In genomic region chr3:16430717-16431630, GRCh38 we compare ENCODE assay signal across 14 cellular contexts.
A peak's percentile ranks its signal among the peaks of the same experiment; 100 is the strongest.
DNase-seq lines count a peak whose midpoint lies in the region; ATAC-seq, FAIRE-seq and TF ChIP-seq lines count a peak whose summit lies in the region.
"Had no signal": no experiment of that assay in that cellular context is flagged by ENCODE, and none has a peak within 500 bp of the region (broad histone marks: within the 10 kb centered on the region; RNA-seq: fewer than 3 reads in every experiment).

No MANE protein-coding gene starts in this region.

- peaks cover 12% of the 10 kb centered on the region for H3K27me3 Mint-ChIP-seq in nephron progenitor cell (ENCODE audit: low read depth, poor library complexity)

- no peak overlapping the region for H3K4me3 Mint-ChIP-seq in nephron progenitor cell

- peaks cover 43% of the 10 kb centered on the region for H3K79me2 ChIP-seq in GM12878 (ENCODE audit: control insufficient read depth, insufficient read depth, low read length)
- H3K79me2 ChIP-seq in PC-9 (ENCODE audit: low read depth) = no peaks in the 10 kb centered on the region
- H3K79me2 ChIP-seq in mesendoderm (ENCODE audit: control insufficient read depth, insufficient read depth, low read length) = no peaks in the 10 kb centered on the region

- H2BK15ac ChIP-seq in mesendoderm (replicated peaks; ENCODE audit: low read depth) = no peak overlapping the region

- no peak overlapping the region for H3K56ac ChIP-seq in mesendoderm (ENCODE audit: low read length)

- ATAC-seq in GM18505 (IDR thresholded peaks at IDR 0.05; ENCODE audit: unreplicated experiment) = peak; percentile 40
- peak; percentile 46 for ATAC-seq in GM21381 (IDR thresholded peaks at IDR 0.05; ENCODE audit: unreplicated experiment)
- peak; percentile 47 for ATAC-seq in HG03139 (IDR thresholded peaks at IDR 0.05; ENCODE audit: unreplicated experiment)
- peak; percentile 39 for ATAC-seq in GM12878
- ATAC-seq: gastroesophageal sphincter had no signal

- in situ Hi-C loops in GM12878 (cut with MboI) = no loop called here

- 5% methylated on average over 11 of the region's 11 CpGs for WGBS in GM12878 (ENCODE audit: insufficient coverage, insufficient replicate concordance, low lambda C conversion rate, missing lambda C conversion rate)
- WGBS in mesendoderm (ENCODE audit: extremely low coverage, insufficient coverage, low lambda C conversion rate) = no CpG with 5 or more reads among the region's 11 CpGs

- no peak overlapping the region for H2AFZ ChIP-seq in GM12878 (ENCODE audit: control insufficient read depth, low read depth, low read length)
- H2AFZ ChIP-seq in PC-9 = no peak overlapping the region

- TF ChIP-seq POLR2A in GM18505 (IDR thresholded peaks at IDR 0.05; ENCODE audit: borderline replicate concordance, extremely low read depth, insufficient read depth, insufficient read length) (peak; percentile 11), GM12878 (IDR thresholded peaks at IDR 0.05; ENCODE audit: low read depth, low read length) (no peak), breast epithelium (IDR thresholded peaks at IDR 0.05) (no peak)

- CTCF ChIA-PET in GM12878 (lab: Yijun Ruan, JAX) = interaction anchor here (0.8 to 2.8 kb wide), 10 partner anchors 10 to 141 kb away, joined by 3 to 15 read pairs (median 4); no protein-coding TSS in a partner anchor
- CTCF ChIA-PET in PC-9 (lab: Charles Lee) = no interaction called here

- DNase-seq in GM12878 (ENCODE audit: low read depth, low spot score) (peak; percentile 75), nephron progenitor cell (no peak), breast epithelium (ENCODE audit: low spot score in 2 of 2) (no peak), PC-9 (no peak), mesendoderm (no peak)
- DNase-seq: Caco-2, NCI-H1417, RPMI8226 had no signal

- no peak overlapping the region for H2AK5ac ChIP-seq in mesendoderm (ENCODE audit: low read length)

- H3K79me1 ChIP-seq in mesendoderm (ENCODE audit: low read length) = no peaks in the 10 kb centered on the region

- RAD21 ChIA-PET in GM12878 (lab: Charles Lee; ENCODE audit: unreplicated experiment) = interaction anchor here (0.8 to 5.3 kb wide), 27 partner anchors 10 to 141 kb away, joined by 3 to 74 read pairs (median 5); partner anchors contain the start of gene RFTN1

- H3F3A ChIP-seq in PC-9 (ENCODE audit: insufficient read depth, low read depth) = no peaks in the 10 kb centered on the region

- no peak overlapping the region for H3K27ac Mint-ChIP-seq in nephron progenitor cell

- no peak for FAIRE-seq in GM12878 (lab: Jason Lieb, UNC)
- FAIRE-seq: bronchial epithelial cell, H1 had no signal

- no peak overlapping the region; the same call in 1 of the 2 replicates for H3K9ac ChIP-seq in GM12878 (ENCODE audit: control insufficient read depth, insufficient read depth, low read length)
- H3K9ac ChIP-seq in mesendoderm (ENCODE audit: low read length) = no peak overlapping the region

- peaks cover 23% of the 10 kb centered on the region for H3K36me3 Mint-ChIP-seq in nephron progenitor cell (ENCODE audit: low read depth)

- H3K9me3 Mint-ChIP-seq in nephron progenitor cell = no peaks in the 10 kb centered on the region

- H4K5ac ChIP-seq in mesendoderm (ENCODE audit: low read length) = no peak overlapping the region

- TF ChIP-seq EP300 in GM12878 (IDR thresholded peaks at IDR 0.05; ENCODE audit: borderline replicate concordance in 1 of 2, control insufficient read depth in 1 of 2, low read depth in 2 of 2, low read length in 2 of 2) = peak; percentile 75 to 90

- H4K20me1 ChIP-seq in GM12878 (ENCODE audit: control insufficient read depth, insufficient read depth) (no peaks in the 10 kb centered on the region), PC-9 (ENCODE audit: insufficient read depth) (no peaks in the 10 kb centered on the region)

- no peak overlapping the region for H2BK5ac ChIP-seq in mesendoderm (ENCODE audit: low read length)

- H4K8ac ChIP-seq in mesendoderm (ENCODE audit: low read depth, low read length) = no peak overlapping the region

- peaks cover 18% of the 10 kb centered on the region for H3K4me1 Mint-ChIP-seq in nephron progenitor cell

- no peaks in the 10 kb centered on the region; the same call in 2 of the 3 replicates for H3K9me3 ChIP-seq in GM12878 (replicated peaks; ENCODE audit: control insufficient read depth, insufficient read depth, low read length)
- H3K9me3 ChIP-seq in breast epithelium = no peaks in the 10 kb centered on the region
- no peaks in the 10 kb centered on the region for H3K9me3 ChIP-seq in PC-9 (ENCODE audit: insufficient read depth, low read depth)
- H3K9me3 ChIP-seq: Caco-2, gastroesophageal sphincter had no signal

- H3K9me2 ChIP-seq in PC-9 (ENCODE audit: insufficient read depth) = no peaks in the 10 kb centered on the region

- BruUV-seq in GM12878 (replicated peaks; lab: Mats Ljungman, UMichigan) (TSS peak; percentile 35), PC-9 (replicated peaks; lab: Mats Ljungman, UMichigan) (no TSS peak)

- SMC1A ChIA-PET in GM12878 (lab: Charles Lee; ENCODE audit: uncharacterized antibody, unreplicated experiment) = interaction anchor here (0.6 to 9.4 kb wide), 27 partner anchors 8 to 1133 kb away, joined by 3 to 175 read pairs (median 5); no protein-coding TSS in a partner anchor

- intact Hi-C loops in GM12878 (cut with micrococcal nuclease; ENCODE audit: unreplicated experiment) (loop anchor here (1.0 to 5.0 kb wide), 2 partner anchors 81 to 121 kb away; no protein-coding TSS in a partner anchor), breast epithelium (cut with DNase I; ENCODE audit: low total_unique reads) (no loop called here), PC-9 (cut with micrococcal nuclease; ENCODE audit: unreplicated experiment) (no loop called here)

- no peak overlapping the region for H3K23ac ChIP-seq in mesendoderm (ENCODE audit: low read length)

- H3K27me3 ChIP-seq in GM12878 (replicated peaks in 1 of 2; ENCODE audit: control insufficient read depth in 2 of 2, insufficient read depth in 2 of 2, low read length in 1 of 2) = no peaks in the 10 kb centered on the region
- H3K27me3 ChIP-seq in breast epithelium = no peaks in the 10 kb centered on the region
- no peaks in the 10 kb centered on the region for H3K27me3 ChIP-seq in PC-9 (ENCODE audit: insufficient read depth, low read depth)
- H3K27me3 ChIP-seq in mesendoderm (ENCODE audit: insufficient read depth, low read length, poor library complexity) = no peaks in the 10 kb centered on the region
- H3K27me3 ChIP-seq: gastroesophageal sphincter had no signal

- no peak overlapping the region for H3K18ac ChIP-seq in mesendoderm (ENCODE audit: low read length)

- H3K27ac ChIP-seq in GM12878 (ENCODE audit: control insufficient read depth, insufficient read depth) = peak overlapping the region; percentile 51
- no peak overlapping the region for H3K27ac ChIP-seq in breast epithelium
- no peak overlapping the region for H3K27ac ChIP-seq in PC-9
- H3K27ac ChIP-seq in mesendoderm (ENCODE audit: low read depth, low read length) = no peak overlapping the region

- H3K4me2 ChIP-seq in GM12878 (ENCODE audit: control insufficient read depth, insufficient read depth) (0 out of 2 replicates have a peak overlapping the region, but pooled peaks have one; percentile 30), PC-9 (no peak overlapping the region), mesendoderm (ENCODE audit: low read length) (no peak overlapping the region)

- H3K4me1 ChIP-seq in GM12878 (ENCODE audit: control insufficient read depth, insufficient read depth, low read length) (peaks cover 39% of the 10 kb centered on the region), breast epithelium (no peaks in the 10 kb centered on the region), PC-9 (replicated peaks; ENCODE audit: insufficient read depth) (no peaks in the 10 kb centered on the region), mesendoderm (ENCODE audit: control insufficient read depth, low read depth, low read length) (no peaks in the 10 kb centered on the region)
- H3K4me1 ChIP-seq: Caco-2 had no signal

- H3K4me3 ChIP-seq in GM12878 (no peak overlapping the region), breast epithelium (no peak overlapping the region), PC-9 (no peak overlapping the region), mesendoderm (ENCODE audit: low read length) (no peak overlapping the region)
- H3K4me3 ChIP-seq: gastroesophageal sphincter had no signal

- TF ChIP-seq CTCF in GM12878 (IDR thresholded peaks at IDR 0.05 in 2 of 3, conservative IDR thresholded peaks at IDR 0.05 in 1 of 3; ENCODE audit: control insufficient read depth in 2 of 3, extremely low read depth in 1 of 3, insufficient read depth in 1 of 3, low read depth in 3 of 3, low read length in 3 of 3) = no peak
- no peak for TF ChIP-seq CTCF in nephron progenitor cell (IDR thresholded peaks at IDR 0.05)
- no peak for TF ChIP-seq CTCF in breast epithelium (IDR thresholded peaks at IDR 0.05)
- TF ChIP-seq CTCF in PC-9 (conservative IDR thresholded peaks at IDR 0.05) = no peak

- no peak for TF ChIP-seq RAD21 in GM12878 (IDR thresholded peaks at IDR 0.05; ENCODE audit: insufficient read depth, low read depth, low read length)

- H2BK120ac ChIP-seq in mesendoderm (ENCODE audit: low read depth, low read length) = no peak overlapping the region

- POLR2A ChIA-PET in GM12878 (lab: Charles Lee) (interaction anchor here (0.6 to 3.4 kb wide), 29 partner anchors 9 to 179 kb away, joined by 3 to 20 read pairs (median 4); partner anchors contain the start of gene RFTN1), PC-9 (lab: Charles Lee; ENCODE audit: unreplicated experiment) (no interaction called here)

- H3K4ac ChIP-seq in mesendoderm (ENCODE audit: low read depth, low read length) = no peak overlapping the region

- H3K36me3 ChIP-seq in GM12878 (ENCODE audit: control insufficient read depth in 2 of 2, insufficient read depth in 2 of 2, low read length in 1 of 2) (peaks cover 10 to 22% of the 10 kb centered on the region in 2 experiments), breast epithelium (no peaks in the 10 kb centered on the region), PC-9 (ENCODE audit: low read depth) (no peaks in the 10 kb centered on the region), mesendoderm (ENCODE audit: control insufficient read depth, insufficient read depth, low read length) (no peaks in the 10 kb centered on the region)

TF ChIP-seq in GM12878, 131 proteins besides CTCF, POLR2A, EP300 and RAD21 (continues in another document):
- TF ChIP-seq SMARCA5 (IDR thresholded peaks at IDR 0.05) (0 out of 2 replicates have a peak, but pooled peaks have one; percentile 47), DPF2 (IDR thresholded peaks at IDR 0.05) (peak; percentile 37), MXI1 (IDR thresholded peaks at IDR 0.05; ENCODE audit: low read depth, low read length) (peak; percentile 52; the same call in 1 of the 2 replicates), MTA2 (IDR thresholded peaks at IDR 0.05; ENCODE audit: low read depth) (peak; percentile 68), SMAD1 (IDR thresholded peaks at IDR 0.05; ENCODE audit: low read depth, partially characterized antibody) (peak; percentile 53), MAX (IDR thresholded peaks at IDR 0.05; ENCODE audit: low read depth, low read length) (peak; percentile 55; the same call in 1 of the 2 replicates)
